Comparison of ENCODE assay signal across 8 cellular contexts in the genomic region with DNA sequence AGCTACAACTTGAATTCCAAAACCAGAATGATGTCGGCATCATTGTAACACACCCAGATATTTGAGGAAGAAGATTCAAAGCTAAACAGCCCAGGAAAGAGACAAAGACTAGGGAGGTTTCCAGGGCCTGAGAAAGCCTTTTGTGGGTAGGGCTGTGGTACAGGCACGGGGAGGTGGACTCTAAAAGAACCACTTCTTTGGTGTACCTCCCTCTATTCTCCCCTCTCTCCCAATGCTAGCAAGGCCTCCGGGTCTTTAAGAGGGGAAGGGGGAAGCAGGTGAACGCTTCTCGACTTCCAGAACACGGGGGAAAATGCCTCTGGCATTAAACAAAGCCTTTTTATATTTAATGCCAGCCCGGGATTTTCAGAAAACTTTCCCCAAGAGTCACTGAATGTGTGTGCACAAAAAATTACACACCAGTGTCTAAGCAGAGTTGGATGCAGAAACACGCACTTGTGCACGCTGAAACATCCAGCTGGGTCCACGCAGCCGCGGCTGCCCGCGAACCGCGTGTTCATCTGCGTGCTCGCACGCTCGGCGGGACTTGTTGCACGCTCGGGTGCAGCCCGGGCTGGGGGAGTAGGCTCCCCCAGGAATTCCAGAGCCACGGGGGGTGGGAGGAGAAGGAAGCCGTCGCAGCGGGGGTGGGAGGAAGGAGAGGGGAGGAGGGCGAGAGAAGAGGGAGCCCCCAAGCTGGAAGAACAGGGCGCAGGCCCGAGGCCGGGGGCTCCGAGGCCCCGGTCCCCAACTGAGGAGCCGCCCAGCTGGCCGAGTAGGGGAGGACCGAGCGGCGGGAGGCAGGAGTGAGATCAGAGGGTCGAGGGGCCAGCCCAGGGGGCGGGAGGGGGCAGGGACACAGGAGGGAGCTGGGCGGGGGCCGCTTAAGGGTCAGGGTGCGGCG. TPM values are rescaled to one million over a fixed set of nuclear protein-coding genes. Genes with fewer than 3 reads are reported as not detected.
DNase-seq lines count a peak whose midpoint lies in the region; TF ChIP-seq lines count a peak whose summit lies in the region.
"Had no signal": no experiment of that assay in that cellular context is flagged by ENCODE, and none has a peak within 500 bp of the region (broad histone marks: within the 10 kb centered on the region; RNA-seq: fewer than 3 reads in every experiment).

No MANE protein-coding gene starts in this region.

- H3K9me3 Mint-ChIP-seq in glutamatergic neuron (ENCODE audit: unreplicated experiment) (no peaks in the 10 kb centered on the region), nephron (no peaks in the 10 kb centered on the region), type B pancreatic cell (no peaks in the 10 kb centered on the region)

- H3K4me1 Mint-ChIP-seq in glutamatergic neuron (ENCODE audit: low read depth, unreplicated experiment), result peaks cover 7% of the 10 kb centered on the region
- H3K4me1 Mint-ChIP-seq in nephron, result peaks cover 10% of the 10 kb centered on the region
- peaks cover 11% of the 10 kb centered on the region for H3K4me1 Mint-ChIP-seq in type B pancreatic cell (ENCODE audit: unreplicated experiment)

- H3K27me3 Mint-ChIP-seq in glutamatergic neuron (ENCODE audit: unreplicated experiment) (peaks cover 12% of the 10 kb centered on the region), nephron (ENCODE audit: low read depth) (peaks cover 11% of the 10 kb centered on the region), type B pancreatic cell (peaks cover 3% of the 10 kb centered on the region)

- H3K27ac Mint-ChIP-seq in glutamatergic neuron (ENCODE audit: unreplicated experiment) (peak overlapping the region; percentile 78), nephron (peak overlapping the region; percentile 25 to 57 (median 47)), type B pancreatic cell (peak overlapping the region; percentile 11)

- H3K36me3 Mint-ChIP-seq in glutamatergic neuron (ENCODE audit: unreplicated experiment) (no peaks in the 10 kb centered on the region), nephron (ENCODE audit: low read depth) (no peaks in the 10 kb centered on the region), type B pancreatic cell (no peaks in the 10 kb centered on the region)

- H3K4me3 Mint-ChIP-seq in glutamatergic neuron (ENCODE audit: unreplicated experiment) (peak overlapping the region; percentile 61), nephron (peak overlapping the region; percentile 32 to 83 (median 49)), type B pancreatic cell (peak overlapping the region; percentile 12)

- TF ChIP-seq CTCF in glutamatergic neuron (IDR thresholded peaks at IDR 0.05; ENCODE audit: partially characterized antibody, unreplicated experiment) (no peak), nephron (IDR thresholded peaks at IDR 0.05; ENCODE audit: unreplicated experiment in 3 of 3) (no peak), type B pancreatic cell (conservative IDR thresholded peaks at IDR 0.05) (no peak)

- peak; percentile 4 for DNase-seq in NCI-H69 (lab: John Stamatoyannopoulos, UW)
- DNase-seq in glutamatergic neuron, result peak; percentile 28
- DNase-seq in type B pancreatic cell (ENCODE audit: extremely low spot score, unreplicated experiment), result no peak
- no peak for DNase-seq in NCI-H510A (lab: John Stamatoyannopoulos, UW)
- DNase-seq in NCI-H1930 (lab: John Stamatoyannopoulos, UW), result no peak
- no peak for DNase-seq in T-helper 2 cell
- DNase-seq: activated T-cell treated with anti-CD3 and anti-CD28 coated beads for 4 hours had no signal

RNA-seq across cellular contexts. Expression of gene ZNF423, which starts 20.2 kb away (rescaled TPM):
- total RNA-seq in glutamatergic neuron (ENCODE audit: unreplicated experiment) (149 TPM), type B pancreatic cell (ENCODE audit: low replicate concordance) (6.1 and 72.6 TPM in 2 replicates)

Comparison
In these comparisons a context has a peak if more than half of its experiments do, and no peak if none do; other contexts are left out.
1. DNase-seq: peak in NCI-H69 (single experiment) and glutamatergic neuron (single experiment); none in type B pancreatic cell (single experiment), NCI-H510A (single experiment), NCI-H1930 (0 of 2) and T-helper 2 cell (0 of 5).
2. H3K27ac Mint-ChIP-seq: peak in every context shown above with its lines; median percentile 78 in glutamatergic neuron; 47 in nephron; 11 in type B pancreatic cell.
3. Peak in every context shown above with its lines, with median percentiles within 50 percentile points of each other: H3K4me3 Mint-ChIP-seq.